In the genomic region with DNA sequence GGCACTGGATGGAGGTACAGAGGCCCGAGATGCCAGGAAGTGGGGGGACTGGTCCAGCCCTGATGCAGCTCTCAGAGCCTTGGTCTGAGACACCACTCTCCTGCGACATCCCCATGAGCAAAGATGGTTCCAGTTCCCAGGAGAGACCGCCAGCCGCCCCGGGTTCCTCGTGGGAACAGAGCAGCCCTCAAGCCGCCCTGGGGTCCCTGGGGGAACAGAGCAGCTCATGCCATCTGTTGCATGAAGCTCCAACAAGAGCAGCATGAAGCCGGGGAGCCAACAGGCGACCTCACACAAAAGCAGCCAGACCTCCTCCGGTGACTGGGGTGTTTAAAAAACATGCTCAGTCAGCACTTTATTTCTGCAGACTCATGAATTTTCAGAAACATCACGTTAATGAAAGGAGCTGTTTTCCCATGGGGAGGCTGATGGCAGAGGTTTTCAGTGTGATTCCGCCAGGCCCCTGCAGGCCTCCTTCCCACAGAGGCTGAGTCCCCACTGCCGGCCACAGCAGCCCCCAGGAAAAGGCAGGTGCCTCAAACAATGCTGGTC, we compare ENCODE assay signal across 23 cellular contexts. TPM values are rescaled to one million over a fixed set of nuclear protein-coding genes. Genes with fewer than 3 reads are reported as not detected.
"Had no signal": no experiment of that assay in that cellular context is flagged by ENCODE, and none has a peak within 500 bp of the region (broad histone marks: within the 10 kb centered on the region; RNA-seq: fewer than 3 reads in every experiment).

No MANE protein-coding gene starts in this region.

- H3K4me3 ChIP-seq: cardiac muscle cell, esophagus squamous epithelium, spleen, thyroid gland had no signal

- H3K9me3 ChIP-seq: thyroid gland had no signal

- H3K27ac ChIP-seq: cardiac muscle cell, esophagus squamous epithelium, spleen, thyroid gland had no signal

- H3K27me3 ChIP-seq: cardiac muscle cell, thyroid gland had no signal

- H3K4me1 ChIP-seq: esophagus squamous epithelium, spleen, thyroid gland had no signal

- DNase-seq: activated CD4-positive, alpha-beta T cell treated with anti-CD3 and anti-CD28 coated beads, Interleukin-2, amount 10 ng/mL, durations not matched to agents 24 days and 14 days; activated CD8-positive, alpha-beta T cell treated with anti-CD3 and anti-CD28 coated beads for 36 hours; activated naive CD4-positive, alpha-beta T cell treated with Interleukin-2 at 50 U/mL for 16 hours; activated naive CD8-positive, alpha-beta T cell treated with anti-CD3 and anti-CD28 coated beads, Interleukin-2, amount 10 ng/mL, durations not matched to agents 7 days and 5 days; activated T-cell treated with anti-CD3 and anti-CD28 coated beads, Interleukin-2, amount 50 U/mL, for 1 hour; amygdala; dermis blood vessel endothelial cell; effector memory CD8-positive, alpha-beta T cell; esophagus squamous epithelium; left ventricle myocardium superior; nephron progenitor cell; occipital lobe; posterior cingulate gyrus; spleen; stimulated activated naive CD4-positive, alpha-beta T cell; thyroid gland had no signal

- H3K36me3 ChIP-seq: cardiac muscle cell, esophagus squamous epithelium, spleen, thyroid gland had no signal

- ATAC-seq: activated CD8-positive, alpha-beta T cell treated with anti-CD3 and anti-CD28 coated beads for 36 hours; activated T-helper 17 cell treated with anti-CD3 and anti-CD28 coated beads, Interleukin-2, amount 50 U/mL, for 72 hours; effector memory CD8-positive, alpha-beta T cell; left ventricle myocardium superior had no signal

RNA-seq across cellular contexts. Expression of a gene that starts 6.2 kb away (rescaled TPM):
- total RNA-seq: activated CD4-positive, alpha-beta T cell treated with anti-CD3 and anti-CD28 coated beads, Interleukin-2, amount 10 ng/mL, durations not matched to agents 24 days and 14 days; activated CD8-positive, alpha-beta T cell treated with anti-CD3 and anti-CD28 coated beads for 36 hours; activated naive CD8-positive, alpha-beta T cell treated with anti-CD3 and anti-CD28 coated beads, Interleukin-2, amount 10 ng/mL, durations not matched to agents 7 days and 5 days; activated T-helper 17 cell treated with anti-CD3 and anti-CD28 coated beads, Interleukin-2, amount 50 U/mL, for 72 hours; cardiac muscle cell; chondrocyte; dermis blood vessel endothelial cell; esophagus squamous epithelium; left ventricle myocardium superior; myocyte; occipital lobe; renal cortical epithelial cell; spleen; subcutaneous adipose tissue; thyroid gland; urinary bladder had no signal
- polyA plus RNA-seq: cardiac muscle cell, spleen, urinary bladder had no signal

RNA-seq across cellular contexts. Expression of a gene that starts 30.0 kb away (rescaled TPM):
- total RNA-seq: activated CD4-positive, alpha-beta T cell treated with anti-CD3 and anti-CD28 coated beads, Interleukin-2, amount 10 ng/mL, durations not matched to agents 24 days and 14 days; activated CD8-positive, alpha-beta T cell treated with anti-CD3 and anti-CD28 coated beads for 36 hours; activated naive CD8-positive, alpha-beta T cell treated with anti-CD3 and anti-CD28 coated beads, Interleukin-2, amount 10 ng/mL, durations not matched to agents 7 days and 5 days; activated T-helper 17 cell treated with anti-CD3 and anti-CD28 coated beads, Interleukin-2, amount 50 U/mL, for 72 hours; chondrocyte; dermis blood vessel endothelial cell; esophagus squamous epithelium; left ventricle myocardium superior; myocyte; occipital lobe; renal cortical epithelial cell; subcutaneous adipose tissue; thyroid gland; urinary bladder had no signal
- polyA plus RNA-seq: urinary bladder had no signal
